Comparison of ENCODE assay signal across 12 cellular contexts in the genomic region with DNA sequence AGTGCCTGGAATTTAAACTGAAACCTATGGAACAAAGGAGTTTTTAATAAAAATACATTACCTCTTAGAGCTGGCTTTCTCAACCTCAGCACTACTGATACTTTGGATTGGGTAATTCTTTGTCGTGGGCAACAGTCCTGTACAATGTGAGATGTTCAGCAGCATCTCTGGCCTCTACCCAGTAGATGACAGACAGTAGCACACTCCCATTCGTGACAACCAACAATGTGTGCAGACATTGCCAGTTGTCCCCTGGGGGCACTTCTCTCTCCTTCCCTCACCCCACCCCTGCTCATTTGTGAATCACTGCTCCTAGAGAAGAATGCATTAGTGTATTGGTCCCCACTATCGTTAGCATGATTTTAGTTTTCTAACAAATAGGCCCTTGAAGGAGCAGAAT. TPM values are rescaled to one million over a fixed set of nuclear protein-coding genes. Genes with fewer than 3 reads are reported as not detected.
A peak's percentile ranks its signal among the peaks of the same experiment; 100 is the strongest.
DNase-seq lines count a peak whose midpoint lies in the region; ATAC-seq, FAIRE-seq and TF ChIP-seq lines count a peak whose summit lies in the region.
"Had no signal": no experiment of that assay in that cellular context is flagged by ENCODE, and none has a peak within 500 bp of the region (broad histone marks: within the 10 kb centered on the region; RNA-seq: fewer than 3 reads in every experiment).

No MANE protein-coding gene starts in this region.

- DNase-seq in natural killer cell treated with Interleukin-12 subunit alpha and Interleukin-12 subunit beta and Interleukin-15 and Interleukin-18, amount 100 ng/mL, for 72 hours (ENCODE audit: low spot score), result no peak
- DNase-seq in natural killer cell, result no peak
- DNase-seq in PC-3, result peak; percentile 93
- peak; percentile 46 for DNase-seq in fibroblast of peridontal ligament (ENCODE audit: extremely low read depth)
- DNase-seq in urothelium cell line (ENCODE audit: low spot score), result no peak
- no peak for DNase-seq in D341Med (ENCODE audit: low spot score)
- DNase-seq in MM.1S, result no peak
- DNase-seq: central memory CD4-positive, alpha-beta T cell; NCI-H2081 treated with DMSO at 0.1 percent for 48 hours; SHP77 treated with DMSO at 0.1 percent for 48 hours had no signal

- H3K27ac Mint-ChIP-seq in natural killer cell treated with Interleukin-12 subunit alpha and Interleukin-12 subunit beta and Interleukin-15 and Interleukin-18, amount 100 ng/mL, for 72 hours, result peak overlapping the region in 1 of 2 donors; percentile 63
- H3K27ac Mint-ChIP-seq in natural killer cell, result no peak overlapping the region

- H3K27ac ChIP-seq in PC-3 (ENCODE audit: low read length), result peak overlapping the region; percentile 99
- H3K27ac ChIP-seq in MM.1S (ENCODE audit: low read length), result no peak overlapping the region

- POLR2A ChIA-PET in PC-3 (lab: Charles Lee; ENCODE audit: unreplicated experiment), result no interaction called here

- peaks cover 6 to 31% of the 10 kb centered on the region in 2 donors for H3K4me1 Mint-ChIP-seq in natural killer cell treated with Interleukin-12 subunit alpha and Interleukin-12 subunit beta and Interleukin-15 and Interleukin-18, amount 100 ng/mL, for 72 hours (ENCODE audit: low read depth in 2 of 2)
- peaks cover 7 to 15% of the 10 kb centered on the region in 2 donors for H3K4me1 Mint-ChIP-seq in natural killer cell

- H3K36me3 ChIP-seq in PC-3 (ENCODE audit: low read depth, low read length) (peaks cover 2% of the 10 kb centered on the region; the same call in 1 of the 2 replicates), MM.1S (replicated peaks; ENCODE audit: insufficient read depth, low read length) (no peaks in the 10 kb centered on the region)

- H3K27me3 Mint-ChIP-seq in natural killer cell treated with Interleukin-12 subunit alpha and Interleukin-12 subunit beta and Interleukin-15 and Interleukin-18, amount 100 ng/mL, for 72 hours, result peaks cover 0 to 5% of the 10 kb centered on the region in 2 donors
- H3K27me3 Mint-ChIP-seq in natural killer cell (ENCODE audit: low read depth in 2 of 2), result no peaks in the 10 kb centered on the region

- no peaks in the 10 kb centered on the region for H3K36me3 Mint-ChIP-seq in natural killer cell treated with Interleukin-12 subunit alpha and Interleukin-12 subunit beta and Interleukin-15 and Interleukin-18, amount 100 ng/mL, for 72 hours
- H3K36me3 Mint-ChIP-seq in natural killer cell, result no peaks in the 10 kb centered on the region

- BruUV-seq in PC-3 (replicated peaks; lab: Mats Ljungman, UMichigan), result no TSS peak

- H3K9me2 ChIP-seq in PC-3 (replicated peaks; ENCODE audit: low read length) (no peaks in the 10 kb centered on the region), MM.1S (replicated peaks; ENCODE audit: insufficient read depth, low read length) (no peaks in the 10 kb centered on the region)

- H3K27me3 ChIP-seq in PC-3 (ENCODE audit: low read length) (no peaks in the 10 kb centered on the region), MM.1S (replicated peaks; ENCODE audit: insufficient read depth, low read length) (no peaks in the 10 kb centered on the region)

- H3K4me1 ChIP-seq in PC-3 (ENCODE audit: insufficient read depth, low read length) (peaks cover 60% of the 10 kb centered on the region), MM.1S (ENCODE audit: low read length) (peaks cover 8% of the 10 kb centered on the region; the same call in 1 of the 2 replicates)

- peaks cover 67% of the 10 kb centered on the region for H3K79me2 ChIP-seq in PC-3 (ENCODE audit: low read length)
- no peaks in the 10 kb centered on the region for H3K79me2 ChIP-seq in MM.1S (ENCODE audit: low read length)

- intact Hi-C loops in natural killer cell (cut with micrococcal nuclease), result no loop called here
- intact Hi-C loops in PC-3 (cut with micrococcal nuclease), result no loop called here

- 0 out of 2 replicates have a peak overlapping the region, but pooled peaks have one; percentile 19 for H3K4me3 ChIP-seq in PC-3 (ENCODE audit: low read length)
- no peak overlapping the region for H3K4me3 ChIP-seq in MM.1S (ENCODE audit: low read length)

- ATAC-seq in natural killer cell treated with Interleukin-12 subunit alpha and Interleukin-12 subunit beta and Interleukin-15 and Interleukin-18, amount 100 ng/mL, for 72 hours, result no peak
- ATAC-seq in natural killer cell (no peak), PC-3 (peak; percentile 56), HG03108 (IDR thresholded peaks at IDR 0.05; ENCODE audit: unreplicated experiment) (no peak)

- no peaks in the 10 kb centered on the region for H3K9me3 Mint-ChIP-seq in natural killer cell treated with Interleukin-12 subunit alpha and Interleukin-12 subunit beta and Interleukin-15 and Interleukin-18, amount 100 ng/mL, for 72 hours
- no peaks in the 10 kb centered on the region for H3K9me3 Mint-ChIP-seq in natural killer cell
- H3K9me3 Mint-ChIP-seq: nephron had no signal

- peak; percentile 79 for FAIRE-seq in urothelium cell line (lab: Jason Lieb, UNC)

- H3K9me3 ChIP-seq in PC-3 (ENCODE audit: low read length), result no peaks in the 10 kb centered on the region
- no peaks in the 10 kb centered on the region for H3K9me3 ChIP-seq in MM.1S (replicated peaks; ENCODE audit: insufficient read depth, low read length)

- H3K9ac ChIP-seq in PC-3 (ENCODE audit: low read length) (peak overlapping the region; percentile 90), MM.1S (ENCODE audit: low read length) (no peak overlapping the region)

- H3K4me2 ChIP-seq in PC-3 (ENCODE audit: low read length) (peak overlapping the region; percentile 75), MM.1S (ENCODE audit: low read depth, low read length) (no peak overlapping the region)

- peak overlapping the region; percentile 12 for H3K4me3 Mint-ChIP-seq in natural killer cell treated with Interleukin-12 subunit alpha and Interleukin-12 subunit beta and Interleukin-15 and Interleukin-18, amount 100 ng/mL, for 72 hours
- no peak overlapping the region for H3K4me3 Mint-ChIP-seq in natural killer cell
- H3K4me3 Mint-ChIP-seq: nephron had no signal

- TF ChIP-seq CTCF in natural killer cell (IDR thresholded peaks at IDR 0.05), result no peak
- no peak for TF ChIP-seq CTCF in PC-3 (conservative IDR thresholded peaks at IDR 0.05; ENCODE audit: low read depth, low read length)
- no peak for TF ChIP-seq CTCF in MM.1S (IDR thresholded peaks at IDR 0.05; ENCODE audit: low read length)

- H3F3A ChIP-seq in PC-3 (ENCODE audit: low read length, unreplicated experiment), result peaks cover 7% of the 10 kb centered on the region
- no peaks in the 10 kb centered on the region for H3F3A ChIP-seq in MM.1S (ENCODE audit: insufficient read depth, low read length)

- no peaks in the 10 kb centered on the region for H4K20me1 ChIP-seq in PC-3 (ENCODE audit: low read length)
- no peaks in the 10 kb centered on the region for H4K20me1 ChIP-seq in MM.1S (ENCODE audit: insufficient read depth, low read length)

- CTCF ChIA-PET in PC-3 (lab: Charles Lee), result no interaction called here

- H2AFZ ChIP-seq in PC-3 (ENCODE audit: low read length), result no peak overlapping the region
- no peak overlapping the region for H2AFZ ChIP-seq in MM.1S (ENCODE audit: low read length)

RNA-seq across cellular contexts. Expression of gene GPAT3, which starts 16.2 kb away (rescaled TPM):
- 1 to 10 TPM in 1 of 2 donors, under 1 TPM in 1; 0.93 to 2.1 TPM for total RNA-seq in natural killer cell treated with Interleukin-12 subunit alpha and Interleukin-12 subunit beta and Interleukin-15 and Interleukin-18, amount 100 ng/mL, for 72 hours
- total RNA-seq in natural killer cell (10 to 100 TPM in 1 of 3 donors, 1 to 10 TPM in 1, under 1 TPM in 1; 0.54 to 11.3 (median 1.2) TPM), PC-3 (2014; rRNA removed) (22.5 and 34.2 TPM in 2 replicates)

Comparison
In these comparisons a context has a peak if more than half of its experiments do, and no peak if none do; other contexts are left out.
1. DNase-seq: peak in PC-3 (single experiment) and fibroblast of peridontal ligament (single experiment); none in natural killer cell treated with Interleukin-12 subunit alpha and Interleukin-12 subunit beta and Interleukin-15 and Interleukin-18, amount 100 ng/mL, for 72 hours (single experiment), natural killer cell (single experiment), urothelium cell line (single experiment), D341Med (single experiment) and MM.1S (single experiment).